Comparison of ENCODE assay signal across 9 cellular contexts in the genomic region with DNA sequence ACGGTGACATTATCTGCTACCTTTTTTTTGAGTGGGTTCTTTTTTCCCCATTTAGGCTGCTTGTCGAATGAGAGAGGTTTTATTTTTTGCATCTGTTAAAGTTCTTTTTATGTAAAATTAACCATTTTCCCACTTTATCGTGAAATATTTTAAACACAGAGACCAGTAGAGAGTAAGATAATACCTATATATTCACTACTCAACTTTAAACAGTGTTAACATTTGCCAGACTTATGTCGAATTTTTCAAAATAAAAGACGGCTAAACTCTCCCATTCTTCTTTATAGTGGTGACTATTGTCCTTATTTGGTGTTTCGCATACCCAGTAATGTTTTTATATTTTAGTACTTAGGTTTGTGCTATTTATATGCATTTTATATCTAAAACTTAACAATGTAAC. TPM values are rescaled to one million over a fixed set of nuclear protein-coding genes. Genes with fewer than 3 reads are reported as not detected.
A peak's percentile ranks its signal among the peaks of the same experiment; 100 is the strongest.
DNase-seq lines count a peak whose midpoint lies in the region; ATAC-seq and TF ChIP-seq lines count a peak whose summit lies in the region.
"Had no signal": no experiment of that assay in that cellular context is flagged by ENCODE, and none has a peak within 500 bp of the region (broad histone marks: within the 10 kb centered on the region; RNA-seq: fewer than 3 reads in every experiment).

No MANE protein-coding gene starts in this region.

- H3K27me3 ChIP-seq in colonic mucosa = no peaks in the 10 kb centered on the region

- ATAC-seq in natural killer cell = no peak
- ATAC-seq in HG03521 (IDR thresholded peaks at IDR 0.05; ENCODE audit: unreplicated experiment) = no peak

- H3K4me3 ChIP-seq in AG10803 (ENCODE audit: low read length) = peak overlapping the region; percentile 96
- H3K4me3 ChIP-seq in colonic mucosa = peak overlapping the region; percentile 85

- peak overlapping the region in 1 of 2 donors; percentile 94 for H3K9ac ChIP-seq in colonic mucosa (ENCODE audit: low read depth in 2 of 2, low read length in 2 of 2)

- H3K4me3 Mint-ChIP-seq in natural killer cell = peak overlapping the region; percentile 99

- H3K4me1 ChIP-seq in colonic mucosa = no peaks in the 10 kb centered on the region

- intact Hi-C loops in colonic mucosa (cut with DNase I) = loop anchor here (5.0 kb wide), 1 partner anchor 49 kb away; a partner anchor contains a TSS
- intact Hi-C loops in natural killer cell (cut with micrococcal nuclease) = no loop called here

- H3K9me3 ChIP-seq in KOPT-K1 (ENCODE audit: insufficient read depth, low read length, poor library complexity, severe bottlenecking) (peaks cover 16% of the 10 kb centered on the region), colonic mucosa (no peaks in the 10 kb centered on the region)

- no peaks in the 10 kb centered on the region for H3K9me3 Mint-ChIP-seq in natural killer cell

- H3K36me3 ChIP-seq in KOPT-K1 (ENCODE audit: insufficient read depth, low read length) (peaks cover 28% of the 10 kb centered on the region), colonic mucosa (no peaks in the 10 kb centered on the region)

- H3K36me3 Mint-ChIP-seq in natural killer cell = no peaks in the 10 kb centered on the region

- H3K27ac ChIP-seq in KOPT-K1 (ENCODE audit: low read depth, low read length, poor library complexity, severe bottlenecking) = peak overlapping the region; percentile 86
- peak overlapping the region; percentile 95 for H3K27ac ChIP-seq in colonic mucosa

- H3K27ac Mint-ChIP-seq in natural killer cell = peak overlapping the region; percentile 90 to 92

- DNase-seq in AG10803 (ENCODE audit: low read depth) = no peak
- DNase-seq in colonic mucosa = no peak
- no peak for DNase-seq in natural killer cell
- DNase-seq in effector CD4-positive, alpha-beta T cell = no peak
- DNase-seq in NK-92 (lab: John Stamatoyannopoulos, UW; ENCODE audit: unreplicated experiment) = no peak
- no peak for DNase-seq in stimulated activated CD4-positive, alpha-beta T cell treated with anti-CD3 and anti-CD28 coated beads, Interleukin-2, amount 100 ng/mL, for 24 hours
- DNase-seq: posterior cingulate gyrus had no signal

- peaks cover 52 to 55% of the 10 kb centered on the region in 2 donors for H3K4me1 Mint-ChIP-seq in natural killer cell

- TF ChIP-seq CTCF in AG10803 (conservative IDR thresholded peaks at IDR 0.05; ENCODE audit: low read length) = no peak
- no peak for TF ChIP-seq CTCF in colonic mucosa (IDR thresholded peaks at IDR 0.05)
- TF ChIP-seq CTCF in natural killer cell (IDR thresholded peaks at IDR 0.05) = no peak

- no peaks in the 10 kb centered on the region for H3K27me3 Mint-ChIP-seq in natural killer cell (ENCODE audit: low read depth in 2 of 2)

RNA-seq across cellular contexts. Expression of a gene that starts 0.7 kb away (rescaled TPM):
- total RNA-seq in colonic mucosa (1 to 10 TPM; 6.7 to 6.9 TPM), natural killer cell (10 to 100 TPM in 1 of 3 donors, 1 to 10 TPM in 2; 7.2 to 15.2 (median 8.4) TPM)

RNA-seq across cellular contexts. Expression of a gene that starts 1.3 kb away (rescaled TPM):
- total RNA-seq in colonic mucosa (10 to 100 TPM; 31.7 to 44.1 TPM), natural killer cell (10 to 100 TPM; 15.8 to 18.1 (median 17.9) TPM)

RNA-seq across cellular contexts. Expression of a gene that starts 46.9 kb away (rescaled TPM):
- total RNA-seq in colonic mucosa (10 to 100 TPM; 11.1 to 12.9 TPM), natural killer cell (1 to 10 TPM; 5.3 to 6.3 (median 5.8) TPM)
